ENCODE assay signal across 8 cellular contexts in the genomic region with DNA sequence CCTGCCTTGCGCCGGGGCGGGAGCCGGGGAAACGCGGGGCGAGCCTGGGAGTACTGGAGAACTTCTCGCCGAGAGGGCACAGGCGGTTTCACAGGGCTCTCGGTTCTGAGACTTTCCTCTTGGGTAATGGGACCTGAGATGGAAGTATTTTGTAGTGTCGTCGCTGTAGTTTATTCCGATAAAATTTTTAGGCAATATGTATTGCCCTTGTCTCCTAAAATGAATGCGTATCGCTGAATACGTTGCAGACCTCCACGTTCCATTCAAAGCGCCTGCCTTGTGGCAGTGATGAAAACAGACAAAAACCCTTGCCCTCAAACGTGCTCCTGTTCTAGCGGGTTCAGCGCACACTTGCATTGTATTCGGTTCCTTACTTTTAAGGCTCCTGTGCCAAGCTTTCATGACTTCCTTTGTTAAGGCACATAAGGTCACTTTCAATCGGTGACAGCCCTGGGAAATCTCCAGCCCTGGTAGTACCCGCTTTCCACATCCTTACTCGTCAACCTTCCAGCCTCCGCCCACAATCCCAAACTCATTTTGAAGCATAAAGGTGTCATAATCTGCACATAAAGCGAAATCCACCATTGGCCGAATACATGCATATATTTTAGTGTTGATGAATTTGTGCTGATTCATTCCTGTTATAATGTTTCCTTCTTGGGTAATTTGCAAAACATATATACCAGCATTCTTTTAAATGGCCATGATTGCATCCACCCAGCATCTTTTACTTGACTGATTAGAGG.
A peak's percentile ranks its signal among the peaks of the same experiment; 100 is the strongest.
DNase-seq lines count a peak whose midpoint lies in the region; TF ChIP-seq lines count a peak whose summit lies in the region.

No MANE protein-coding gene starts in this region.

- H3K79me2 ChIP-seq in DOHH2 (ENCODE audit: control insufficient read depth, low read length), result peaks cover 98% of the 10 kb centered on the region
- H3K79me2 ChIP-seq in OCI-LY1 (ENCODE audit: insufficient read depth, low read length), result peaks cover 89% of the 10 kb centered on the region

- H3K4me3 ChIP-seq in DOHH2 (ENCODE audit: low read length) (peak overlapping the region; percentile 98), HEK293 (ENCODE audit: low read depth, low read length) (peak overlapping the region; percentile 98), OCI-LY1 (ENCODE audit: low read depth, low read length, poor library complexity, severe bottlenecking) (peak overlapping the region; percentile 73), brain microvascular endothelial cell (ENCODE audit: low read depth, low read length) (peak overlapping the region; percentile 99)

- peak overlapping the region; percentile 92 for H3K27ac ChIP-seq in DOHH2 (ENCODE audit: low read depth, low read length)
- H3K27ac ChIP-seq in HEK293 (ENCODE audit: extremely low read depth, low read depth, low read length), result peak overlapping the region; percentile 99
- peak overlapping the region; percentile 83 for H3K27ac ChIP-seq in OCI-LY1 (ENCODE audit: low read depth, low read length, poor library complexity, severe bottlenecking)
- H3K27ac ChIP-seq in brain microvascular endothelial cell, result peak overlapping the region; percentile 96

- peaks cover 69% of the 10 kb centered on the region for H3K36me3 ChIP-seq in DOHH2 (ENCODE audit: control insufficient read depth, low read length)
- H3K36me3 ChIP-seq in HEK293 (ENCODE audit: control insufficient read depth in 2 of 2, insufficient read depth in 1 of 2, low read length in 2 of 2), result peaks cover 3 to 31% of the 10 kb centered on the region in 2 experiments; a peak in 2 of 3 replicates
- peaks cover 37% of the 10 kb centered on the region for H3K36me3 ChIP-seq in OCI-LY1 (ENCODE audit: insufficient read depth, low read length)
- peaks cover 24% of the 10 kb centered on the region for H3K36me3 ChIP-seq in brain microvascular endothelial cell (replicated peaks)

- H3K4me1 ChIP-seq in DOHH2 (ENCODE audit: control insufficient read depth, low read length) (peaks cover 63% of the 10 kb centered on the region), HEK293 (ENCODE audit: control insufficient read depth, insufficient read depth, low read length) (peaks cover 3% of the 10 kb centered on the region), OCI-LY1 (ENCODE audit: insufficient read depth, low read length, severe bottlenecking) (peaks cover 56% of the 10 kb centered on the region)

- H3K9me2 ChIP-seq in DOHH2 (replicated peaks; ENCODE audit: control insufficient read depth, low read length) (no peaks in the 10 kb centered on the region), OCI-LY1 (ENCODE audit: low read depth, low read length) (no peaks in the 10 kb centered on the region)

- no peaks in the 10 kb centered on the region for H3K9me3 ChIP-seq in DOHH2 (ENCODE audit: control insufficient read depth, insufficient read depth, low read length)
- H3K9me3 ChIP-seq in HEK293 (ENCODE audit: control insufficient read depth, insufficient read depth, low read depth, low read length), result no peaks in the 10 kb centered on the region
- H3K9me3 ChIP-seq in OCI-LY1 (ENCODE audit: low read length), result no peaks in the 10 kb centered on the region

- CTCF ChIA-PET in HEK293 (lab: Yijun Ruan, JAX), result interaction anchor here (1.0 to 1.5 kb wide), 3 partner anchors 23 to 280 kb away, joined by 3 to 5 read pairs (median 3); no protein-coding TSS in a partner anchor

- DNase-seq in brain microvascular endothelial cell, result peak; percentile 33
- DNase-seq in iPS-NIHi7 (ENCODE audit: extremely low spot score), result peak; percentile 17
- DNase-seq in stimulated activated CD4-positive, alpha-beta T cell treated with anti-CD3 and anti-CD28 coated beads, Interleukin-4, amount 100 ng/mL, for 24 hours, result peak; percentile 46
- DNase-seq in DMS114 treated with DMSO at 0.1 percent for 48 hours (lab: John Stamatoyannopoulos, UW; ENCODE audit: unreplicated experiment), result no peak
- no peak for DNase-seq in GM03348 (ENCODE audit: low spot score)

- in situ Hi-C loops in brain microvascular endothelial cell (cut with HindIII; ENCODE audit: low pct_ligation_motif_present, low sequenced_read_pairs), result loop anchor here (25.0 kb wide), 1 partner anchor 181 kb away; no protein-coding TSS in a partner anchor

- TF ChIP-seq CTCF in DOHH2 (IDR thresholded peaks at IDR 0.05; ENCODE audit: low read depth, low read length, poor library complexity, severe bottlenecking) (no peak), HEK293 (tag by site-specific recombination; IDR thresholded peaks at IDR 0.05) (no peak), OCI-LY1 (IDR thresholded peaks at IDR 0.05; ENCODE audit: low read length) (no peak), brain microvascular endothelial cell (IDR thresholded peaks at IDR 0.05; ENCODE audit: low read depth, low read length, missing control alignments) (no peak)

- H2AFZ ChIP-seq in OCI-LY1 (ENCODE audit: low read length), result no peak overlapping the region

- POLR2A ChIA-PET in HEK293 (lab: Yijun Ruan, JAX), result interaction anchor here (0.6 to 5.3 kb wide), 13 partner anchors 11 to 280 kb away, joined by 4 to 57 read pairs (median 7); partner anchors contain the start of gene KIF27

- H3K27me3 ChIP-seq in DOHH2 (ENCODE audit: control insufficient read depth, low read length) (no peaks in the 10 kb centered on the region), OCI-LY1 (ENCODE audit: insufficient read depth, low read length) (no peaks in the 10 kb centered on the region), brain microvascular endothelial cell (replicated peaks) (no peaks in the 10 kb centered on the region)

- peak overlapping the region; percentile 88 for H3K9ac ChIP-seq in OCI-LY1 (ENCODE audit: low read length)

- peaks cover 35% of the 10 kb centered on the region for H3F3A ChIP-seq in DOHH2 (ENCODE audit: control insufficient read depth, insufficient read depth)
- H3F3A ChIP-seq in OCI-LY1 (ENCODE audit: insufficient read depth, low read length), result no peaks in the 10 kb centered on the region

- H4K20me1 ChIP-seq in DOHH2 (ENCODE audit: control insufficient read depth, insufficient read depth, low read depth, low read length), result peaks cover 31% of the 10 kb centered on the region
- peaks cover 8% of the 10 kb centered on the region; the same call in 1 of the 2 replicates for H4K20me1 ChIP-seq in OCI-LY1 (ENCODE audit: insufficient read depth, low read length)

- peak overlapping the region; percentile 67 for H3K4me2 ChIP-seq in DOHH2 (ENCODE audit: low read length)
- peak overlapping the region; percentile 88 for H3K4me2 ChIP-seq in OCI-LY1 (ENCODE audit: low read length)

TF ChIP-seq in HEK293, 187 proteins besides CTCF, POLR2A, EP300 and RAD21:
- peak; percentile 71 for TF ChIP-seq PRDM1 (tag by site-specific recombination; IDR thresholded peaks at IDR 0.05)
- TF ChIP-seq ZNF239 (tag by site-specific recombination; IDR thresholded peaks at IDR 0.05), result no peak
- TF ChIP-seq ZBTB20 (tag by site-specific recombination; IDR thresholded peaks at IDR 0.05), result 0 out of 2 replicates have a peak, but pooled peaks have one; percentile 4
- 0 out of 2 replicates have a peak, but pooled peaks have one; percentile 12 for TF ChIP-seq ZNF335 (tag by site-specific recombination; conservative IDR thresholded peaks at IDR 0.05)

Comparison
In these comparisons a context has a peak if more than half of its experiments do, and no peak if none do; other contexts are left out.
1. DNase-seq: peak in brain microvascular endothelial cell (single experiment), iPS-NIHi7 (single experiment) and stimulated activated CD4-positive, alpha-beta T cell treated with anti-CD3 and anti-CD28 coated beads, Interleukin-4, amount 100 ng/mL, for 24 hours (single experiment); none in DMS114 treated with DMSO at 0.1 percent for 48 hours (single experiment) and GM03348 (single experiment).
2. Peak in every context shown above with its lines, with median percentiles within 50 percentile points of each other: H3K27ac ChIP-seq and H3K4me3 ChIP-seq.